18 cellular contexts compared by ENCODE assay signal in genomic region chr3:46542344-46542743, GRCh38. TPM values are rescaled to one million over a fixed set of nuclear protein-coding genes. Genes with fewer than 3 reads are reported as not detected.
DNase-seq lines count a peak whose midpoint lies in the region; ATAC-seq and TF ChIP-seq lines count a peak whose summit lies in the region.
"Had no signal": no experiment of that assay in that cellular context is flagged by ENCODE, and none has a peak within 500 bp of the region (broad histone marks: within the 10 kb centered on the region; RNA-seq: fewer than 3 reads in every experiment).

No MANE protein-coding gene starts in this region.

- H4K20me1 ChIP-seq in osteoblast (ENCODE audit: insufficient read depth, low read length), result no peaks in the 10 kb centered on the region

- DNase-seq in CD8-positive, alpha-beta memory T cell, result no peak
- DNase-seq in HT1080 (ENCODE audit: low read depth) (peak; percentile 62), adipocyte (ENCODE audit: low read depth) (peak; percentile 31), osteoblast (ENCODE audit: insufficient read length, low spot score, missing footprints) (no peak), MG63 (no peak), NCI-H2227 (lab: John Stamatoyannopoulos, UW; ENCODE audit: unreplicated experiment) (no peak)
- DNase-seq: activated naive CD8-positive, alpha-beta T cell treated with anti-CD3 and anti-CD28 coated beads for 36 hours; activated T-cell treated with anti-CD3 and anti-CD28 coated beads, Interleukin-2, amount 50 U/mL, for 72 hours; esophagus squamous epithelium; glutamatergic neuron; ovary; stimulated activated CD4-positive, alpha-beta T cell treated with anti-CD3 and anti-CD28 coated beads, Interleukin-4, amount 100 ng/mL, for 1 hour; T-helper 1 cell had no signal

- peaks cover 0 to 5% of the 10 kb centered on the region in 2 donors for H3K27me3 Mint-ChIP-seq in CD8-positive, alpha-beta memory T cell
- H3K27me3 Mint-ChIP-seq: activated naive CD8-positive, alpha-beta T cell treated with anti-CD3 and anti-CD28 coated beads for 36 hours had no signal

- no peaks in the 10 kb centered on the region for H3K79me2 ChIP-seq in osteoblast (ENCODE audit: insufficient read depth, low read length)

- peaks cover 37 to 72% (median 70%) of the 10 kb centered on the region in 3 donors for H3K4me1 Mint-ChIP-seq in CD8-positive, alpha-beta memory T cell

- peak overlapping the region; percentile 18 for H3K9ac ChIP-seq in adipocyte (ENCODE audit: low read length)

- H3K36me3 Mint-ChIP-seq in CD8-positive, alpha-beta memory T cell, result no peaks in the 10 kb centered on the region
- H3K36me3 Mint-ChIP-seq: activated naive CD8-positive, alpha-beta T cell treated with anti-CD3 and anti-CD28 coated beads for 36 hours had no signal

- peak overlapping the region; percentile 94 for H2AFZ ChIP-seq in osteoblast (ENCODE audit: low read length)

- H3K9me3 ChIP-seq in CD8-positive, alpha-beta memory T cell (ENCODE audit: low read length), result no peaks in the 10 kb centered on the region
- H3K9me3 ChIP-seq in adipocyte (ENCODE audit: control insufficient read depth, low read length) (no peaks in the 10 kb centered on the region), osteoblast (ENCODE audit: low read depth, low read length) (no peaks in the 10 kb centered on the region), MG63 (no peaks in the 10 kb centered on the region)
- H3K9me3 ChIP-seq: esophagus squamous epithelium, ovary had no signal

- no peak for ATAC-seq in GM18511 (IDR thresholded peaks at IDR 0.05; ENCODE audit: unreplicated experiment)
- ATAC-seq in GM18868 (IDR thresholded peaks at IDR 0.05; ENCODE audit: unreplicated experiment), result no peak
- ATAC-seq: activated CD8-positive, alpha-beta T cell treated with anti-CD3 and anti-CD28 coated beads, Interleukin-2, amount 10 ng/mL, durations not matched to agents 7 days and 5 days; activated T-cell treated with anti-CD3 and anti-CD28 coated beads, Interleukin-2, amount 50 U/mL, for 72 hours had no signal

- no peaks in the 10 kb centered on the region for H3K36me3 ChIP-seq in CD8-positive, alpha-beta memory T cell (ENCODE audit: insufficient read depth, low read length)
- no peaks in the 10 kb centered on the region for H3K36me3 ChIP-seq in adipocyte (ENCODE audit: control insufficient read depth, insufficient read depth, low read length, severe bottlenecking)
- H3K36me3 ChIP-seq in osteoblast (ENCODE audit: insufficient read depth, low read length), result no peaks in the 10 kb centered on the region
- H3K36me3 ChIP-seq in MG63, result no peaks in the 10 kb centered on the region
- H3K36me3 ChIP-seq: esophagus squamous epithelium, ovary had no signal

- POLR2A ChIA-PET in CD8-positive, alpha-beta memory T cell (lab: Charles Lee), result interaction anchor here (0.7 kb wide), 1 partner anchor 9 kb away, joined by 5 read pairs; no protein-coding TSS in a partner anchor

- H3K9me3 Mint-ChIP-seq in CD8-positive, alpha-beta memory T cell, result no peaks in the 10 kb centered on the region
- H3K9me3 Mint-ChIP-seq: activated T-cell treated with anti-CD3 and anti-CD28 coated beads, Interleukin-2, amount 50 U/mL, for 72 hours had no signal

- no peaks in the 10 kb centered on the region for H3K27me3 ChIP-seq in CD8-positive, alpha-beta memory T cell (ENCODE audit: insufficient read depth, low read length, poor library complexity, severe bottlenecking)
- H3K27me3 ChIP-seq in adipocyte (replicated peaks; ENCODE audit: control insufficient read depth, insufficient read depth, low read length) (no peaks in the 10 kb centered on the region), osteoblast (ENCODE audit: insufficient read depth, low read length) (no peaks in the 10 kb centered on the region), MG63 (no peaks in the 10 kb centered on the region)
- H3K27me3 ChIP-seq: esophagus squamous epithelium, ovary had no signal

- H3K27ac ChIP-seq in CD8-positive, alpha-beta memory T cell (ENCODE audit: low read depth, low read length), result peak overlapping the region; percentile 55
- H3K27ac ChIP-seq in osteoblast (ENCODE audit: low read depth, low read length), result peak overlapping the region; percentile 70
- H3K27ac ChIP-seq: esophagus squamous epithelium, ovary had no signal

- H3K4me3 ChIP-seq in CD8-positive, alpha-beta memory T cell (ENCODE audit: low read length), result no peak overlapping the region
- H3K4me3 ChIP-seq in adipocyte (ENCODE audit: low read length) (no peak overlapping the region), osteoblast (ENCODE audit: insufficient read depth, low read length) (no peak overlapping the region), MG63 (no peak overlapping the region)
- H3K4me3 ChIP-seq: esophagus squamous epithelium, ovary, skin epidermis had no signal

- CTCF ChIA-PET in CD8-positive, alpha-beta memory T cell (lab: Charles Lee), result interaction anchor here (1.2 to 2.9 kb wide), 4 partner anchors 16 to 54 kb away, joined by 3 to 15 read pairs (median 8); no protein-coding TSS in a partner anchor

- peak overlapping the region in 2 of 8 donors; percentile 18 to 76 for H3K27ac Mint-ChIP-seq in CD8-positive, alpha-beta memory T cell
- H3K27ac Mint-ChIP-seq: activated CD8-positive, alpha-beta T cell treated with anti-CD3 and anti-CD28 coated beads, Interleukin-2, amount 10 ng/mL, durations not matched to agents 7 days and 5 days; activated naive CD8-positive, alpha-beta T cell treated with anti-CD3 and anti-CD28 coated beads for 36 hours; activated T-cell treated with anti-CD3 and anti-CD28 coated beads, Interleukin-2, amount 50 U/mL, for 72 hours had no signal

- H3K4me1 ChIP-seq in CD8-positive, alpha-beta memory T cell (ENCODE audit: insufficient read depth, low read length), result peaks cover 47% of the 10 kb centered on the region
- H3K4me1 ChIP-seq in adipocyte (ENCODE audit: control insufficient read depth, insufficient read depth, low read length) (peaks cover 15% of the 10 kb centered on the region), osteoblast (ENCODE audit: insufficient read depth, low read length) (peaks cover 26% of the 10 kb centered on the region)

- TF ChIP-seq CTCF in osteoblast (IDR thresholded peaks at IDR 0.05; ENCODE audit: extremely low read depth, low read depth, low read length), result no peak

- no peak overlapping the region for H3K4me3 Mint-ChIP-seq in CD8-positive, alpha-beta memory T cell
- H3K4me3 Mint-ChIP-seq: activated CD8-positive, alpha-beta T cell treated with anti-CD3 and anti-CD28 coated beads, Interleukin-2, amount 10 ng/mL, durations not matched to agents 7 days and 5 days; activated naive CD8-positive, alpha-beta T cell treated with anti-CD3 and anti-CD28 coated beads for 36 hours; activated T-cell treated with anti-CD3 and anti-CD28 coated beads, Interleukin-2, amount 50 U/mL, for 72 hours had no signal

- H3K4me2 ChIP-seq in osteoblast (ENCODE audit: insufficient read depth, low read length), result peak overlapping the region; percentile 24

RNA-seq across cellular contexts. Expression of gene LRRC2, which starts 23.8 kb away (rescaled TPM):
- under 1 TPM; 0.04 TPM for total RNA-seq in CD8-positive, alpha-beta memory T cell
- not detected for polyA plus RNA-seq in CD8-positive, alpha-beta memory T cell
- 0.19 and 0.20 TPM in 2 replicates for total RNA-seq in HT1080 (2014; rRNA removed; shearing (Covaris generic))
- polyA plus RNA-seq in HT1080 (2015; cell fraction: cytosol; rRNA removed), result 0.02 TPM in 1 of 2 replicates, not detected in the other
- not detected in 2 replicates for polyA plus RNA-seq in HT1080 (2015; cell fraction: nucleus; rRNA removed)
- 4.7 and 5.1 TPM in 2 replicates for total RNA-seq in osteoblast
- total RNA-seq in MG63 (2014; rRNA removed; shearing (Covaris generic); ENCODE audit: low replicate concordance), result 0.10 and 0.36 TPM in 2 replicates
- total RNA-seq: activated naive CD8-positive, alpha-beta T cell treated with anti-CD3 and anti-CD28 coated beads for 36 hours had no signal

RNA-seq across cellular contexts. Expression of gene RTP3, which starts 44.6 kb away (rescaled TPM):
- not detected for total RNA-seq in CD8-positive, alpha-beta memory T cell
- not detected for polyA plus RNA-seq in CD8-positive, alpha-beta memory T cell
- total RNA-seq in HT1080 (2014; rRNA removed; shearing (Covaris generic)), result not detected in 2 replicates
- 0.15 and 0.24 TPM in 2 replicates for polyA plus RNA-seq in HT1080 (2015; cell fraction: cytosol; rRNA removed)
- not detected in 2 replicates for polyA plus RNA-seq in HT1080 (2015; cell fraction: nucleus; rRNA removed)
- not detected in 2 replicates for total RNA-seq in osteoblast
- total RNA-seq in MG63 (2014; rRNA removed; shearing (Covaris generic); ENCODE audit: low replicate concordance), result not detected in 2 replicates
- total RNA-seq: activated CD8-positive, alpha-beta T cell treated with anti-CD3 and anti-CD28 coated beads, Interleukin-2, amount 10 ng/mL, durations not matched to agents 7 days and 5 days; activated naive CD8-positive, alpha-beta T cell treated with anti-CD3 and anti-CD28 coated beads for 36 hours; activated T-cell treated with anti-CD3 and anti-CD28 coated beads, Interleukin-2, amount 50 U/mL, for 72 hours; esophagus squamous epithelium; lower leg skin; ovary had no signal
- polyA plus RNA-seq: ovary had no signal

Comparison
In these comparisons a context has a peak if more than half of its experiments do, and no peak if none do; other contexts are left out.
1. DNase-seq: peak in HT1080 (single experiment) and adipocyte (single experiment); none in CD8-positive, alpha-beta memory T cell (0 of 5), osteoblast (single experiment), MG63 (single experiment) and NCI-H2227 (single experiment).